Comparison of ENCODE assay signal across 33 cellular contexts in genomic region chr7:86295526-86295925, GRCh38.
"Had no signal": no experiment of that assay in that cellular context is flagged by ENCODE, and none has a peak within 500 bp of the region (broad histone marks: within the 10 kb centered on the region; RNA-seq: fewer than 3 reads in every experiment).

No MANE protein-coding gene starts in this region.

- H3K9me2 ChIP-seq: SK-N-SH had no signal

- H3K27ac ChIP-seq: brain microvascular endothelial cell, PC-9, VCaP had no signal

- H2AFZ ChIP-seq: PC-9 had no signal

- H3K4me3 ChIP-seq: MG63, PC-9 had no signal

- DNase-seq: activated B cell treated with CpG ODN at 0.5 μM for 24 hours; activated CD4-positive, alpha-beta memory T cell treated with anti-CD3 and anti-CD28 coated beads, Interleukin-2, amount 10 ng/mL, durations not matched to agents 7 days and 5 days; activated CD4-positive, alpha-beta T cell treated with anti-CD3 and anti-CD28 coated beads for 4 hours; activated CD4-positive, CD25-positive, alpha-beta regulatory T cell treated with anti-CD3 and anti-CD28 coated beads, Interleukin-2, amount 50 U/mL, for 72 hours; activated effector memory CD4-positive, alpha-beta T cell treated with anti-CD3 and anti-CD28 coated beads, Interleukin-2, amount 50 U/mL, for 16 hours; activated naive CD4-positive, alpha-beta T cell; activated naive CD4-positive, alpha-beta T cell treated with anti-CD3 and anti-CD28 coated beads, Interleukin-2, amount 50 U/mL, for 16 hours; activated naive CD8-positive, alpha-beta T cell treated with anti-CD3 and anti-CD28 coated beads for 36 hours; activated T-cell treated with anti-CD3 and anti-CD28 coated beads, Interleukin-2, amount 50 U/mL, for 1 hour; activated T-cell treated with anti-CD3 and anti-CD28 coated beads, Interleukin-2, amount 50 U/mL, for 72 hours; amniotic stem cell; aorta; brain microvascular endothelial cell; central memory CD4-positive, alpha-beta T cell; Kasumi-1; KG1; MG63; MV-4-11; NCI-H1092; NCI-H1436 treated with DMSO at 0.1 percent for 48 hours; NCI-H187; NCI-H2029 treated with DMSO at 0.1 percent for 48 hours; NCI-H2107; NCI-H2171; NCI-H510A; NCI-H69; NCI-H82; NK-92 treated with Interleukin-12 subunit alpha and Interleukin-12 subunit beta, amount 100 ng/mL, for 24 hours; PC-9; Right ventricle myocardium superior; SK-N-SH had no signal

- H3K36me3 ChIP-seq: brain microvascular endothelial cell, MG63 had no signal

- ATAC-seq: activated T-cell treated with anti-CD3 and anti-CD28 coated beads, Interleukin-2, amount 50 U/mL, for 72 hours; activated T-helper 17 cell treated with anti-CD3 and anti-CD28 coated beads, Interleukin-2, amount 50 U/mL, for 72 hours had no signal

- H3K9me3 ChIP-seq: MG63, SK-N-SH had no signal

- H3K27me3 ChIP-seq: brain microvascular endothelial cell, MG63 had no signal

- H3K4me2 ChIP-seq: PC-9, SK-N-SH had no signal
